Comparison of ENCODE assay signal across 9 cellular contexts in genomic region chr10:22022257-22023051, GRCh38. TPM values are rescaled to one million over a fixed set of nuclear protein-coding genes. Genes with fewer than 3 reads are reported as not detected.
A peak's percentile ranks its signal among the peaks of the same experiment; 100 is the strongest.
DNase-seq lines count a peak whose midpoint lies in the region; ATAC-seq, FAIRE-seq and TF ChIP-seq lines count a peak whose summit lies in the region.
"Had no signal": no experiment of that assay in that cellular context is flagged by ENCODE, and none has a peak within 500 bp of the region (broad histone marks: within the 10 kb centered on the region; RNA-seq: fewer than 3 reads in every experiment).

No MANE protein-coding gene starts in this region.

- no peaks in the 10 kb centered on the region for H3K9me3 ChIP-seq in DOHH2 (ENCODE audit: control insufficient read depth, insufficient read depth, low read length)

- no peaks in the 10 kb centered on the region for H4K20me1 ChIP-seq in DOHH2 (ENCODE audit: control insufficient read depth, insufficient read depth, low read depth, low read length)

- no peak overlapping the region for H3K27ac ChIP-seq in DOHH2 (ENCODE audit: low read depth, low read length)
- H3K27ac ChIP-seq: tibial artery had no signal

- DNase-seq in UCSD-AML1 (lab: John Stamatoyannopoulos, UW; ENCODE audit: unreplicated experiment) (peak; percentile 15), bronchial epithelial cell (ENCODE audit: low read depth) (no peak), foreskin fibroblast (no peak), NCI-H2107 (lab: John Stamatoyannopoulos, UW) (no peak)
- peak in 2 of 3 donors; percentile 43 for DNase-seq in stimulated activated CD4-positive, alpha-beta T cell treated with anti-CD3 and anti-CD28 coated beads, Interleukin-12 subunit alpha, Interleukin-12 subunit beta, amount 100 ng/mL, for 48 hours (ENCODE audit: low read depth in 2 of 3, low spot score in 1 of 3)

- TF ChIP-seq CTCF in DOHH2 (IDR thresholded peaks at IDR 0.05; ENCODE audit: low read depth, low read length, poor library complexity, severe bottlenecking) (no peak), bronchial epithelial cell (IDR thresholded peaks at IDR 0.05; ENCODE audit: insufficient read depth, low read length, severe bottlenecking) (no peak), foreskin fibroblast (IDR thresholded peaks at IDR 0.05; ENCODE audit: low read depth, low read length) (no peak)

- no peaks in the 10 kb centered on the region for H3F3A ChIP-seq in DOHH2 (ENCODE audit: control insufficient read depth, insufficient read depth)

- ATAC-seq in GM18520 (IDR thresholded peaks at IDR 0.05; ENCODE audit: unreplicated experiment) = no peak
- no peak for ATAC-seq in GM21447 (IDR thresholded peaks at IDR 0.05; ENCODE audit: unreplicated experiment)

- no peaks in the 10 kb centered on the region for H3K79me2 ChIP-seq in DOHH2 (ENCODE audit: control insufficient read depth, low read length)

- peak overlapping the region; percentile 48 for H3K4me2 ChIP-seq in DOHH2 (ENCODE audit: low read length)

- no peaks in the 10 kb centered on the region for H3K9me2 ChIP-seq in DOHH2 (replicated peaks; ENCODE audit: control insufficient read depth, low read length)

- 0 out of 2 replicates have a peak overlapping the region, but pooled peaks have one; percentile 11 for H3K4me3 ChIP-seq in DOHH2 (ENCODE audit: low read length)
- H3K4me3 ChIP-seq in bronchial epithelial cell (ENCODE audit: low read depth, low read length) = no peak overlapping the region
- H3K4me3 ChIP-seq in foreskin fibroblast (ENCODE audit: low read depth in 1 of 2, low read length in 2 of 2) = no peak overlapping the region
- H3K4me3 ChIP-seq: tibial artery had no signal

- peak; percentile 81 for FAIRE-seq in bronchial epithelial cell (lab: Jason Lieb, UNC)

- no peaks in the 10 kb centered on the region for H3K36me3 ChIP-seq in DOHH2 (ENCODE audit: control insufficient read depth, low read length)
- H3K36me3 ChIP-seq in bronchial epithelial cell (ENCODE audit: control insufficient read depth, insufficient read depth, low read length) = no peaks in the 10 kb centered on the region
- H3K36me3 ChIP-seq: tibial artery had no signal

- peaks cover 17% of the 10 kb centered on the region for H3K27me3 ChIP-seq in DOHH2 (ENCODE audit: control insufficient read depth, low read length)
- H3K27me3 ChIP-seq in bronchial epithelial cell (ENCODE audit: control insufficient read depth, insufficient read depth, low read length) = no peaks in the 10 kb centered on the region
- H3K27me3 ChIP-seq: tibial artery had no signal

- H3K4me1 ChIP-seq in DOHH2 (ENCODE audit: control insufficient read depth, low read length) = 0 out of 2 replicates have a peak, but pooled peaks cover 6% of the 10 kb centered on the region
- H3K4me1 ChIP-seq: tibial artery had no signal

RNA-seq across cellular contexts. Expression of gene DNAJC1, which starts 18.9 kb away (rescaled TPM):
- total RNA-seq in bronchial epithelial cell = 81.6 and 83.1 TPM in 2 replicates

Comparison
In these comparisons a context has a peak if more than half of its experiments do, and no peak if none do; other contexts are left out.
1. DNase-seq: peak in UCSD-AML1 (single experiment) and stimulated activated CD4-positive, alpha-beta T cell treated with anti-CD3 and anti-CD28 coated beads, Interleukin-12 subunit alpha, Interleukin-12 subunit beta, amount 100 ng/mL, for 48 hours (2 of 3); none in bronchial epithelial cell (single experiment), foreskin fibroblast (0 of 2) and NCI-H2107 (single experiment).